ENCODE assay signal across 10 cellular contexts in genomic region chr10:124942317-124943169, GRCh38. TPM values are rescaled to one million over a fixed set of nuclear protein-coding genes. Genes with fewer than 3 reads are reported as not detected.
DNase-seq lines count a peak whose midpoint lies in the region; ATAC-seq and TF ChIP-seq lines count a peak whose summit lies in the region.
"Had no signal": no experiment of that assay in that cellular context is flagged by ENCODE, and none has a peak within 500 bp of the region (broad histone marks: within the 10 kb centered on the region; RNA-seq: fewer than 3 reads in every experiment).

No MANE protein-coding gene starts in this region.

- H3K4me3 ChIP-seq in Caco-2 (ENCODE audit: low read depth, low read length), result no peak overlapping the region
- no peak overlapping the region for H3K4me3 ChIP-seq in Panc1 (ENCODE audit: low read depth in 2 of 2, low read length in 2 of 2)
- H3K4me3 ChIP-seq in gastroesophageal sphincter, result no peak overlapping the region
- peak overlapping the region; percentile 18 for H3K4me3 ChIP-seq in ovary

- TF ChIP-seq CTCF in Caco-2 (IDR thresholded peaks at IDR 0.05; ENCODE audit: insufficient read depth in 1 of 2, low read depth in 1 of 2, low read length in 1 of 2, severe bottlenecking in 1 of 2, unreplicated experiment in 1 of 2) (no peak), Panc1 (IDR thresholded peaks at IDR 0.05) (no peak), gastroesophageal sphincter (IDR thresholded peaks at IDR 0.05) (no peak), ovary (IDR thresholded peaks at IDR 0.05) (no peak)

- no peaks in the 10 kb centered on the region for H3K27me3 Mint-ChIP-seq in Caco-2 (ENCODE audit: insufficient read depth, unreplicated experiment)

- H3K4me1 Mint-ChIP-seq in Caco-2 (ENCODE audit: low read depth, unreplicated experiment), result no peaks in the 10 kb centered on the region

- H3K4me1 ChIP-seq in Caco-2 (0 out of 2 replicates have a peak, but pooled peaks cover 5% of the 10 kb centered on the region), Panc1 (ENCODE audit: control insufficient read depth, insufficient read depth, low read length) (peaks cover 15% of the 10 kb centered on the region), gastroesophageal sphincter (peaks cover 7 to 100% (median 16%) of the 10 kb centered on the region in 3 donors), ovary (ENCODE audit: insufficient read depth) (peaks cover 31% of the 10 kb centered on the region)

- no peak overlapping the region for H3K4me3 Mint-ChIP-seq in Caco-2 (ENCODE audit: unreplicated experiment)

- no peaks in the 10 kb centered on the region for H3K9me3 Mint-ChIP-seq in Caco-2 (ENCODE audit: unreplicated experiment)

- POLR2A ChIA-PET in Caco-2 (lab: Charles Lee) (no interaction called here), Panc1 (lab: Charles Lee) (no interaction called here)

- TSS peak; percentile 32 for BruUV-seq in Caco-2 (replicated peaks; lab: Mats Ljungman, UMichigan)
- BruUV-seq in Panc1 (replicated peaks; lab: Mats Ljungman, UMichigan), result TSS peak; percentile 27

- H3K9me3 ChIP-seq in Caco-2 (no peaks in the 10 kb centered on the region), Panc1 (ENCODE audit: control insufficient read depth, insufficient read depth, low read depth, low read length) (no peaks in the 10 kb centered on the region), gastroesophageal sphincter (no peaks in the 10 kb centered on the region), ovary (no peaks in the 10 kb centered on the region)

- WGBS in gastroesophageal sphincter (ENCODE audit: low coverage in 1 of 2), 2 donors, result 48 to 65% methylated on average over 10 to 11 of the region's 11 CpGs
- 31 to 33% (median 32%) methylated on average over 11 of the region's 11 CpGs for WGBS in ovary, 3 donors

- no peak for TF ChIP-seq POLR2A in gastroesophageal sphincter (IDR thresholded peaks at IDR 0.05)
- no peak for TF ChIP-seq POLR2A in ovary (IDR thresholded peaks at IDR 0.05)

- TF ChIP-seq EP300 in gastroesophageal sphincter (IDR thresholded peaks at IDR 0.05) (no peak), ovary (IDR thresholded peaks at IDR 0.05) (no peak)

- in situ Hi-C loops in Panc1 (cut with HindIII; ENCODE audit: low pct_unique_long_range_greater_than_20kb, low sequenced_read_pairs), result no loop called here

- H3K36me3 Mint-ChIP-seq in Caco-2 (ENCODE audit: insufficient read depth, unreplicated experiment), result peaks cover 31% of the 10 kb centered on the region

- intact Hi-C loops in Caco-2 (cut with micrococcal nuclease; ENCODE audit: unreplicated experiment) (no loop called here), Panc1 (cut with micrococcal nuclease; ENCODE audit: unreplicated experiment) (no loop called here), ovary (cut with DNase I) (no loop called here)

- ATAC-seq in Panc1, result no peak
- ATAC-seq in gastroesophageal sphincter, result peak; percentile 60
- no peak for ATAC-seq in HG03108 (IDR thresholded peaks at IDR 0.05; ENCODE audit: unreplicated experiment)
- ATAC-seq in GM21576 (IDR thresholded peaks at IDR 0.05; ENCODE audit: unreplicated experiment), result no peak

- no peak overlapping the region for H3K27ac Mint-ChIP-seq in Caco-2 (ENCODE audit: unreplicated experiment)

- CTCF ChIA-PET in Caco-2 (lab: Charles Lee) (no interaction called here), Panc1 (lab: Charles Lee) (interaction anchor here (1.0 kb wide), 1 partner anchor 50 kb away, joined by 4 read pairs; no protein-coding TSS in a partner anchor)

- DNase-seq in Caco-2 (no peak), Panc1 (ENCODE audit: low read depth, low spot score) (no peak), ovary (no peak), mucosa of gallbladder (ENCODE audit: low spot score) (no peak), NCI-H82 treated with DMSO at 0.1 percent for 48 hours (lab: John Stamatoyannopoulos, UW; ENCODE audit: unreplicated experiment) (no peak)
- DNase-seq: NCI-H1417; stimulated activated CD8-positive, alpha-beta memory T cell treated with anti-CD3 and anti-CD28 coated beads, Interleukin-4, amount 100 ng/mL, for 48 hours had no signal

- H3K36me3 ChIP-seq in Caco-2 (ENCODE audit: control insufficient read depth, insufficient read depth, low read length) (no peaks in the 10 kb centered on the region; the same call in 1 of the 2 replicates), Panc1 (ENCODE audit: control insufficient read depth, insufficient read depth, low read length) (no peaks in the 10 kb centered on the region), gastroesophageal sphincter (peaks cover 0 to 3% of the 10 kb centered on the region in 2 donors), ovary (no peaks in the 10 kb centered on the region)

- H3K27me3 ChIP-seq in Caco-2 (replicated peaks; ENCODE audit: control insufficient read depth, insufficient read depth, low read length) (no peaks in the 10 kb centered on the region), Panc1 (ENCODE audit: control insufficient read depth, insufficient read depth, low read length) (no peaks in the 10 kb centered on the region), gastroesophageal sphincter (no peaks in the 10 kb centered on the region), ovary (no peaks in the 10 kb centered on the region)

- H3K27ac ChIP-seq in Panc1 (ENCODE audit: low read length) (no peak overlapping the region), gastroesophageal sphincter (no peak overlapping the region), ovary (peak overlapping the region; percentile 29 to 57)

RNA-seq across cellular contexts. Expression of gene ZRANB1, which starts 0.6 kb away (rescaled TPM):
- total RNA-seq in Caco-2 (2022) (24.6 and 27.7 TPM in 2 replicates), Panc1 (2021; ENCODE audit: unreplicated experiment) (23.2 TPM), gastroesophageal sphincter (10 to 100 TPM; 35.5 to 48.7 (median 44.3) TPM), ovary (10 to 100 TPM; 21.5 to 39.6 (median 27.5) TPM), mucosa of gallbladder (17.7 TPM)
- 9.1 TPM for polyA plus RNA-seq in Panc1 (2012; ENCODE audit: insufficient read length)
- 10 to 100 TPM; 18.9 to 29.6 TPM for polyA plus RNA-seq in ovary

Comparison
In these comparisons a context has a peak if more than half of its experiments do, and no peak if none do; other contexts are left out.
1. H3K27ac ChIP-seq: peak in ovary (2 of 2); none in Panc1 (single experiment) and gastroesophageal sphincter (0 of 4).